Comparison of ENCODE assay signal across 2 cellular contexts in genomic region chr1:156579472-156579871, GRCh38.
TF ChIP-seq lines count a peak whose summit lies in the region.

Gene TTC24 (plus strand): TSS chr1:156579723. CDS start chr1:156581365, 1,642 bp downstream.

TF ChIP-seq in HepG2, 621 proteins besides CTCF, POLR2A, EP300 and RAD21:
- TF ChIP-seq ZNF543 (CRISPR knock-in tag; IDR thresholded peaks at IDR 0.05) (no peak), PBX2 (CRISPR knock-in tag; IDR thresholded peaks at IDR 0.05) (peak; percentile 48)

TF ChIP-seq in K562, 482 proteins besides CTCF, POLR2A, EP300 and RAD21:
- TF ChIP-seq ZNF12 (CRISPR knock-in tag; IDR thresholded peaks at IDR 0.05): no peak
- peak; percentile 24; the same call in 1 of the 2 replicates for TF ChIP-seq RFX1 (IDR thresholded peaks at IDR 0.05)
- no peak for TF ChIP-seq HNRNPLL (IDR thresholded peaks at IDR 0.05; ENCODE audit: low read depth, low read length, poor library complexity, severe bottlenecking)
- no peak for TF ChIP-seq CBX2 (IDR thresholded peaks at IDR 0.05; ENCODE audit: insufficient read depth, low read length, poor library complexity, severe bottlenecking)
- no peak for TF ChIP-seq HMG20A (CRISPR knock-in tag; conservative IDR thresholded peaks at IDR 0.05)
- no peak for TF ChIP-seq SUPT5H (IDR thresholded peaks at IDR 0.05)
- no peak; the same call in 1 of the 2 replicates for TF ChIP-seq PBX2 (CRISPR knock-in tag; IDR thresholded peaks at IDR 0.05; ENCODE audit: low read depth)
- TF ChIP-seq PBX2 (tag; conservative IDR thresholded peaks at IDR 0.05; ENCODE audit: low read depth): peak; percentile 70
- TF ChIP-seq NONO (IDR thresholded peaks at IDR 0.05; ENCODE audit: low read depth in 2 of 2, low read length in 1 of 2): no peak
- peak; percentile 97 for TF ChIP-seq PKNOX1 (IDR thresholded peaks at IDR 0.05)
